8 cellular contexts compared by ENCODE assay signal in the genomic region with DNA sequence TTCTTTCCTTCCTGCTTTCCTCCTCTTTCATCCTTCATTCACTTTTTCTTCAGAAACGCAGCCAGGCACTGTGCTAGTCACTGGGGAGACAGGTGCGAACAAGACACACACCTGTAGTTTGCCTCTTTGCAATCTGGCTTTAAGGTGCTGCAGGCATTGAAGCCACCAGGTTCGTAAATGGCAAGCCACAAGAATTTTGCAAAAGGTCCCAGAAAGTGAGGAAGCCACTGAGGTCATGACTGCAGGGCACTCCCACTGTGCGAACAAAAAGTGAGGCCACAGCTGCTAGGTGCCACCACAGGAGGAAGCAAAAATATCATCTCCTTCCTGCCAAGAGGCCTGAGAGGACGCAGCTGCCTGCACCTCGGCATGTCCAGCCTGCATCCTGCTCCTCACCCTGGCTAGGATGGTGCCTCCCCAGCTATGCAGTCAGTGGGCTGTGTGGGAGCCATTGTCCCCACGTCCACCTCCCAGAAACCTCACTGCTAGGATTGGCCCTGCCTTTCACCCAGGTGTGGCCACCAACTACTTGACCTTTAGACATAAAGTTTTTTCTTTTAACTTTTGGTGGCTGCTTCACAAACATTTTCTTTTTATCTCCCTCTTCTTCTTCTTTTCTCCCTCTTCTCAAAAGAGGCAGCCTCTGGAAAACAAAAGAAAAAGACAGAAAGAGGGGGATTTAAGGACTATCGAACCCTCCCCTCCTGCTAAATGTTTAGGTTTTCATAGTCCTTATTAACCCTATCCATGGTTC.
DNase-seq lines count a peak whose midpoint lies in the region; ATAC-seq and TF ChIP-seq lines count a peak whose summit lies in the region.

No MANE protein-coding gene starts in this region.

- 30 to 35% methylated on average over 6 to 8 of the region's 8 CpGs for WGBS in transverse colon (ENCODE audit: low coverage in 1 of 2), 2 donors

- ATAC-seq in GM21381 (IDR thresholded peaks at IDR 0.05; ENCODE audit: unreplicated experiment) (peak; percentile 69), left cardiac atrium (peak; percentile 72 to 75)

- peak overlapping the region; percentile 77 to 83 (median 83) for H3K27ac ChIP-seq in transverse colon

- H3K9me3 Mint-ChIP-seq in IgD-negative memory B cell = peaks cover 2 to 3% (median 3%) of the 10 kb centered on the region in 3 donors

- TF ChIP-seq CTCF in transverse colon (IDR thresholded peaks at IDR 0.05) = peak in 2 of 5 experiments; percentile 27 to 29

- in situ Hi-C loops in transverse colon (cut with MboI; ENCODE audit: low pct_ligation_motif_present in 1 of 4, low pct_unique_long_range_greater_than_20kb in 1 of 4, low sequenced_read_pairs in 3 of 4) (loop anchor here in 1 of 4 donors (25.0 kb wide), 1 partner anchor 252 kb away; the partner anchor contains the start of gene ZNF217), HAP-1 (cut with MboI; ENCODE audit: low sequenced_read_pairs) (no loop called here)

- H3K4me1 Mint-ChIP-seq in IgD-negative memory B cell = peaks cover 46 to 59% (median 51%) of the 10 kb centered on the region in 3 donors

- no peak for TF ChIP-seq POLR2A in transverse colon (IDR thresholded peaks at IDR 0.05)

- H3K4me3 Mint-ChIP-seq in IgD-negative memory B cell = peak overlapping the region; percentile 70 to 89 (median 79)

- intact Hi-C loops in left cardiac atrium (cut with DNase I) = loop anchor here in 1 of 2 donors (10.0 kb wide), 1 partner anchor 55 kb away; no protein-coding TSS in a partner anchor
- intact Hi-C loops in transverse colon (cut with DNase I; ENCODE audit: low total_unique reads) = no loop called here

- H3K4me3 ChIP-seq in transverse colon = no peak overlapping the region
- H3K4me3 ChIP-seq in HAP-1 = no peak overlapping the region

- H3K4me1 ChIP-seq in transverse colon (peaks cover 3 to 46% (median 22%) of the 10 kb centered on the region in 4 donors), HAP-1 (no peaks in the 10 kb centered on the region)

- H3K27ac Mint-ChIP-seq in IgD-negative memory B cell = peak overlapping the region; percentile 87 to 99 (median 92)

- peak; percentile 14 for DNase-seq in Ammon's horn (ENCODE audit: low spot score)
- DNase-seq in activated CD4-positive, alpha-beta T cell treated with anti-CD3 and anti-CD28 coated beads, Interleukin-2, amount 50 U/mL, for 48 hours = peak; percentile 24 to 37
- no peak for DNase-seq in left cardiac atrium
- peak; percentile 81 for DNase-seq in transverse colon
- no peak for DNase-seq in HAP-1 (ENCODE audit: low spot score in 2 of 2)
- no peak for DNase-seq in GOT3 (lab: John Stamatoyannopoulos, UW)

- TF ChIP-seq EP300 in transverse colon (IDR thresholded peaks at IDR 0.05; ENCODE audit: low read depth) = no peak

- no peaks in the 10 kb centered on the region for H3K27me3 Mint-ChIP-seq in IgD-negative memory B cell

- H3K9me3 ChIP-seq in transverse colon (no peaks in the 10 kb centered on the region), HAP-1 (no peaks in the 10 kb centered on the region)

- H3K27me3 ChIP-seq in transverse colon = no peaks in the 10 kb centered on the region
- no peaks in the 10 kb centered on the region for H3K27me3 ChIP-seq in HAP-1 (ENCODE audit: low read depth)

- H3K36me3 ChIP-seq in transverse colon (no peaks in the 10 kb centered on the region), HAP-1 (replicated peaks) (no peaks in the 10 kb centered on the region)

- peaks cover 2% of the 10 kb centered on the region for H3K36me3 Mint-ChIP-seq in IgD-negative memory B cell

Comparison
In these comparisons a context has a peak if more than half of its experiments do, and no peak if none do; other contexts are left out.
1. DNase-seq: peak in Ammon's horn (single experiment), activated CD4-positive, alpha-beta T cell treated with anti-CD3 and anti-CD28 coated beads, Interleukin-2, amount 50 U/mL, for 48 hours (2 of 2) and transverse colon (single experiment); none in left cardiac atrium (single experiment), HAP-1 (0 of 2) and GOT3 (single experiment).